ENCODE assay signal across 8 cellular contexts in genomic region chr4:38132140-38132673, GRCh38.
DNase-seq lines count a peak whose midpoint lies in the region; ATAC-seq and TF ChIP-seq lines count a peak whose summit lies in the region.

No MANE protein-coding gene starts in this region.

- DNase-seq in T-helper 2 cell treated with Interferon-gamma antibody and Interleukin-4, amounts not matched to agents 5 μg/mL and 100 μg/mL, for 36 hours (ENCODE audit: low spot score), result peak; percentile 88
- DNase-seq in MCF 10A (ENCODE audit: unreplicated experiment) (peak; percentile 85), left lung (no peak), NCI-H2107 treated with DMSO at 0.1 percent for 48 hours (lab: John Stamatoyannopoulos, UW; ENCODE audit: unreplicated experiment) (no peak), DMS 273 (lab: John Stamatoyannopoulos, UW; ENCODE audit: unreplicated experiment) (no peak)
- peak; percentile 41 to 80 for DNase-seq in stimulated activated CD4-positive, alpha-beta T cell treated with anti-CD3 and anti-CD28 coated beads, Interleukin-4, amount 100 ng/mL, for 4 hours

- POLR2A ChIA-PET in MCF 10A (lab: Yijun Ruan, JAX), result interaction anchor here (0.5 to 2.9 kb wide), 8 partner anchors 13 to 722 kb away, joined by 3 to 11 read pairs (median 4); no protein-coding TSS in a partner anchor

- H3K36me3 Mint-ChIP-seq in T-helper 2 cell treated with Interferon-gamma antibody and Interleukin-4, amounts not matched to agents 5 μg/mL and 100 μg/mL, for 36 hours (ENCODE audit: low read depth), result peaks cover 44% of the 10 kb centered on the region
- H3K36me3 Mint-ChIP-seq in MCF 10A (ENCODE audit: insufficient read depth, unreplicated experiment), result no peaks in the 10 kb centered on the region

- H3K9me3 Mint-ChIP-seq in T-helper 2 cell treated with Interferon-gamma antibody and Interleukin-4, amounts not matched to agents 5 μg/mL and 100 μg/mL, for 36 hours, result no peaks in the 10 kb centered on the region
- no peaks in the 10 kb centered on the region for H3K9me3 Mint-ChIP-seq in MCF 10A (ENCODE audit: unreplicated experiment)

- H3K4me1 ChIP-seq in left lung, result peaks cover 0 to 11% of the 10 kb centered on the region in 2 donors

- no peaks in the 10 kb centered on the region for H3K27me3 Mint-ChIP-seq in T-helper 2 cell treated with Interferon-gamma antibody and Interleukin-4, amounts not matched to agents 5 μg/mL and 100 μg/mL, for 36 hours (ENCODE audit: low read depth)
- no peaks in the 10 kb centered on the region for H3K27me3 Mint-ChIP-seq in MCF 10A (ENCODE audit: insufficient read depth, unreplicated experiment)

- H3K27me3 ChIP-seq in left lung, result no peaks in the 10 kb centered on the region

- H3K36me3 ChIP-seq in left lung, result peaks cover 0 to 35% of the 10 kb centered on the region in 2 donors

- H3K4me1 Mint-ChIP-seq in T-helper 2 cell treated with Interferon-gamma antibody and Interleukin-4, amounts not matched to agents 5 μg/mL and 100 μg/mL, for 36 hours (ENCODE audit: low read depth), result peaks cover 56% of the 10 kb centered on the region
- H3K4me1 Mint-ChIP-seq in MCF 10A (ENCODE audit: insufficient read depth, unreplicated experiment), result peaks cover 25% of the 10 kb centered on the region

- TF ChIP-seq CTCF in MCF 10A (IDR thresholded peaks at IDR 0.05; ENCODE audit: unreplicated experiment), result no peak
- TF ChIP-seq CTCF in left lung (IDR thresholded peaks at IDR 0.05), result no peak

- ATAC-seq in GM18511 (IDR thresholded peaks at IDR 0.05; ENCODE audit: unreplicated experiment) (peak; percentile 83), HG02970 (IDR thresholded peaks at IDR 0.05; ENCODE audit: low FRiP score, unreplicated experiment) (peak; percentile 72), left lung (peak; percentile 58)

- no TSS peak for BruUV-seq in MCF 10A (replicated peaks; lab: Mats Ljungman, UMichigan)

- H3K9me3 ChIP-seq in left lung, result no peaks in the 10 kb centered on the region

- peak overlapping the region in 1 of 2 donors; percentile 16 for H3K27ac ChIP-seq in left lung

- H3K4me3 Mint-ChIP-seq in T-helper 2 cell treated with Interferon-gamma antibody and Interleukin-4, amounts not matched to agents 5 μg/mL and 100 μg/mL, for 36 hours, result peak overlapping the region; percentile 72
- H3K4me3 Mint-ChIP-seq in MCF 10A (ENCODE audit: unreplicated experiment), result peak overlapping the region; percentile 25

- CTCF ChIA-PET in MCF 10A (lab: Yijun Ruan, JAX), result interaction anchor here (0.6 kb wide), 1 partner anchor 417 kb away, joined by 4 read pairs; no protein-coding TSS in a partner anchor

- intact Hi-C loops in MCF 10A (cut with micrococcal nuclease) (loop anchor here (2.0 to 5.0 kb wide), 2 partner anchors 29 to 55 kb away; no protein-coding TSS in a partner anchor), left lung (cut with DNase I) (no loop called here)

- peak overlapping the region; percentile 85 for H3K27ac Mint-ChIP-seq in T-helper 2 cell treated with Interferon-gamma antibody and Interleukin-4, amounts not matched to agents 5 μg/mL and 100 μg/mL, for 36 hours
- peak overlapping the region; percentile 93 for H3K27ac Mint-ChIP-seq in MCF 10A (ENCODE audit: low read depth, unreplicated experiment)

- H3K4me3 ChIP-seq in left lung, result no peak overlapping the region

Comparison
In these comparisons a context has a peak if more than half of its experiments do, and no peak if none do; other contexts are left out.
1. DNase-seq: peak in T-helper 2 cell treated with Interferon-gamma antibody and Interleukin-4, amounts not matched to agents 5 μg/mL and 100 μg/mL, for 36 hours (single experiment), MCF 10A (single experiment) and stimulated activated CD4-positive, alpha-beta T cell treated with anti-CD3 and anti-CD28 coated beads, Interleukin-4, amount 100 ng/mL, for 4 hours (2 of 2); none in left lung (0 of 2), NCI-H2107 treated with DMSO at 0.1 percent for 48 hours (single experiment) and DMS 273 (single experiment).
2. Peak in every context shown above with its lines, with median percentiles within 50 percentile points of each other: ATAC-seq.